9 cellular contexts compared by ENCODE assay signal in genomic region chr13:39765801-39766463, GRCh38.
DNase-seq lines count a peak whose midpoint lies in the region; ATAC-seq and TF ChIP-seq lines count a peak whose summit lies in the region.
"Had no signal": no experiment of that assay in that cellular context is flagged by ENCODE, and none has a peak within 500 bp of the region (broad histone marks: within the 10 kb centered on the region; RNA-seq: fewer than 3 reads in every experiment).

No MANE protein-coding gene starts in this region.

- no peaks in the 10 kb centered on the region for H3K79me1 ChIP-seq in IMR-90 (ENCODE audit: low read depth in 1 of 2, low read length in 2 of 2)

- no peak overlapping the region for H3K4me3 ChIP-seq in IMR-90 (ENCODE audit: insufficient read depth, low read depth, low read length)
- H3K4me3 ChIP-seq in epithelial cell of proximal tubule (ENCODE audit: low read depth, low read length), result no peak overlapping the region

- no peak overlapping the region for H2BK120ac ChIP-seq in IMR-90 (ENCODE audit: low read depth, low read length)

- CTCF ChIA-PET in IMR-90 (lab: Yijun Ruan, JAX), result interaction anchor here (0.9 kb wide), 1 partner anchor 11 kb away, joined by 4 read pairs; no protein-coding TSS in a partner anchor
- CTCF ChIA-PET in RWPE1 (lab: Yijun Ruan, JAX), result interaction anchor here (0.6 kb wide), 1 partner anchor 43 kb away, joined by 3 read pairs; no protein-coding TSS in a partner anchor

- H4K20me1 ChIP-seq in IMR-90 (ENCODE audit: insufficient read depth, low read length), result no peaks in the 10 kb centered on the region

- no peak overlapping the region for H2AK9ac ChIP-seq in IMR-90 (replicated peaks; ENCODE audit: low read depth, low read length, poor library complexity)

- no peaks in the 10 kb centered on the region for H3K9me3 ChIP-seq in IMR-90 (ENCODE audit: control insufficient read depth, insufficient read depth, low read length)
- H3K9me3 ChIP-seq: neutrophil had no signal

- peak; percentile 41 for TF ChIP-seq CTCF in AG09319 (IDR thresholded peaks at IDR 0.05; ENCODE audit: low read depth, low read length)
- TF ChIP-seq CTCF in IMR-90 (conservative IDR thresholded peaks at IDR 0.05; ENCODE audit: low read depth, low read length), result peak; percentile 21; the same call in 1 of the 2 replicates
- TF ChIP-seq CTCF in RWPE1 (conservative IDR thresholded peaks at IDR 0.05; ENCODE audit: low read depth), result peak; percentile 62
- peak; percentile 74 for TF ChIP-seq CTCF in epithelial cell of proximal tubule (conservative IDR thresholded peaks at IDR 0.05; ENCODE audit: low read depth, low read length)

- H4K5ac ChIP-seq in IMR-90 (ENCODE audit: low read depth, low read length), result no peak overlapping the region

- POLR2A ChIA-PET in IMR-90 (lab: Charles Lee; ENCODE audit: unreplicated experiment) (no interaction called here), RWPE1 (lab: Yijun Ruan, JAX; ENCODE audit: low non-redundant PET) (no interaction called here)

- no peaks in the 10 kb centered on the region for H3K36me3 ChIP-seq in IMR-90 (ENCODE audit: control insufficient read depth, insufficient read depth, low read length)
- H3K36me3 ChIP-seq: neutrophil had no signal

- no peaks in the 10 kb centered on the region for H3K4me1 ChIP-seq in IMR-90 (ENCODE audit: control insufficient read depth, insufficient read depth, low read length)

- no peak for TF ChIP-seq POLR2A in IMR-90 (IDR thresholded peaks at IDR 0.05; ENCODE audit: low read depth, low read length)

- no peak overlapping the region for H3K18ac ChIP-seq in IMR-90 (ENCODE audit: low read depth, low read length)

- no peak overlapping the region for H3K4ac ChIP-seq in IMR-90 (ENCODE audit: low read depth, low read length)

- H3K9ac ChIP-seq in IMR-90 (ENCODE audit: low read depth, low read length), result no peak overlapping the region

- 44% methylated on average over 1 of the region's 2 CpGs; no CpG with 5 or more reads in 1 of the 2 experiments for WGBS in IMR-90 (ENCODE audit: extremely low coverage in 2 of 2, insufficient read length in 1 of 2), 2 experiments

- H3K9me1 ChIP-seq in IMR-90 (ENCODE audit: insufficient read depth, low read length), result no peaks in the 10 kb centered on the region

- H2AK5ac ChIP-seq in IMR-90 (ENCODE audit: low read depth, low read length), result no peak overlapping the region

- H3K4me2 ChIP-seq in IMR-90 (ENCODE audit: low read depth, low read length), result no peak overlapping the region

- peak; percentile 40 for TF ChIP-seq RAD21 in IMR-90 (IDR thresholded peaks at IDR 0.05; ENCODE audit: low read length)

- no peak overlapping the region for H2BK5ac ChIP-seq in IMR-90 (ENCODE audit: low read depth, low read length, poor library complexity, severe bottlenecking)

- peak overlapping the region; percentile 40 for H2AFZ ChIP-seq in IMR-90 (replicated peaks; ENCODE audit: low read length, poor library complexity)

- intact Hi-C loops in IMR-90 (cut with micrococcal nuclease), result no loop called here

- BruUV-seq in IMR-90 (replicated peaks; lab: Mats Ljungman, UMichigan), result no TSS peak

- H3K27ac ChIP-seq in IMR-90 (ENCODE audit: insufficient read depth, low read length), result no peak overlapping the region
- H3K27ac ChIP-seq in RWPE1, result peak overlapping the region; percentile 71
- H3K27ac ChIP-seq: neutrophil had no signal

- no peak overlapping the region for H2BK15ac ChIP-seq in IMR-90 (ENCODE audit: low read depth, low read length)

- dilution Hi-C loops in IMR-90 (cut with HindIII; ENCODE audit: low sequenced_read_pairs, unreplicated experiment), result no loop called here

- in situ Hi-C loops in IMR-90 (cut with MboI; ENCODE audit: low sequenced_read_pairs), result no loop called here

- no peak overlapping the region for H4K8ac ChIP-seq in IMR-90 (ENCODE audit: low read depth in 2 of 2, low read length in 2 of 2)

- no peak for DNase-seq in AG09319 (ENCODE audit: extremely low read depth, low read depth)
- no peak for DNase-seq in IMR-90
- DNase-seq in RWPE1 (ENCODE audit: low spot score), result peak; percentile 17
- DNase-seq in epithelial cell of proximal tubule (ENCODE audit: low read depth), result peak; percentile 25
- peak; percentile 43 for DNase-seq in occipital lobe (lab: John Stamatoyannopoulos, UW)
- no peak for DNase-seq in GDM1 (lab: John Stamatoyannopoulos, UW)
- no peak for DNase-seq in NOMO-1 (lab: John Stamatoyannopoulos, UW; ENCODE audit: unreplicated experiment in 2 of 2)

- H3K23ac ChIP-seq in IMR-90 (ENCODE audit: low read depth, low read length), result no peak overlapping the region

- no peak for ATAC-seq in IMR-90 (ENCODE audit: low read depth)
- ATAC-seq in HG03280 (IDR thresholded peaks at IDR 0.05; ENCODE audit: unreplicated experiment), result no peak

- H3K56ac ChIP-seq in IMR-90 (ENCODE audit: extremely low read depth, insufficient read depth, low read length), result no peak overlapping the region

- no peak overlapping the region for H4K91ac ChIP-seq in IMR-90 (ENCODE audit: insufficient read depth, low read depth, low read length)

- H2BK20ac ChIP-seq in IMR-90 (ENCODE audit: low read depth, low read length), result no peak overlapping the region

- no peaks in the 10 kb centered on the region for H3K27me3 ChIP-seq in IMR-90 (ENCODE audit: control insufficient read depth, insufficient read depth, low read length)
- H3K27me3 ChIP-seq: neutrophil had no signal

- no peak overlapping the region for H3K14ac ChIP-seq in IMR-90 (replicated peaks; ENCODE audit: low read depth, low read length)

TF ChIP-seq in IMR-90, 13 proteins besides CTCF, POLR2A, EP300 and RAD21:
- TF ChIP-seq RCOR1 (IDR thresholded peaks at IDR 0.05; ENCODE audit: insufficient replicate concordance, low read length) (no peak), SMC3 (IDR thresholded peaks at IDR 0.05; ENCODE audit: low read depth, low read length) (0 out of 2 replicates have a peak, but pooled peaks have one; percentile 14)

Comparison
In these comparisons a context has a peak if more than half of its experiments do, and no peak if none do; other contexts are left out.
1. DNase-seq: peak in RWPE1 (single experiment), epithelial cell of proximal tubule (single experiment) and occipital lobe (single experiment); none in AG09319 (single experiment), IMR-90 (single experiment), GDM1 (single experiment) and NOMO-1 (0 of 2).
2. CTCF ChIP-seq: peak in every context shown above with its lines; median percentile 74 in epithelial cell of proximal tubule; 62 in RWPE1; 41 in AG09319; 21 in IMR-90.